9 cellular contexts compared by ENCODE assay signal in genomic region chr9:121289554-121290370, GRCh38. TPM values are rescaled to one million over a fixed set of nuclear protein-coding genes. Genes with fewer than 3 reads are reported as not detected.
DNase-seq lines count a peak whose midpoint lies in the region; ATAC-seq lines count a peak whose summit lies in the region.
"Had no signal": no experiment of that assay in that cellular context is flagged by ENCODE, and none has a peak within 500 bp of the region (broad histone marks: within the 10 kb centered on the region; RNA-seq: fewer than 3 reads in every experiment).

No MANE protein-coding gene starts in this region.

- no peaks in the 10 kb centered on the region for H3K27me3 Mint-ChIP-seq in activated naive CD4-positive, alpha-beta T cell treated with anti-CD3 and anti-CD28 coated beads for 36 hours (ENCODE audit: low read depth)
- no peaks in the 10 kb centered on the region for H3K27me3 Mint-ChIP-seq in dendritic cell treated with granulocyte-macrophage colony-stimulating factor and Interleukin-4, amounts not matched to agents 40 ng/mL and 50 ng/mL, for 4 days
- H3K27me3 Mint-ChIP-seq in CD4-positive, alpha-beta memory T cell: no peaks in the 10 kb centered on the region

- no peak overlapping the region for H3K4me3 Mint-ChIP-seq in activated naive CD4-positive, alpha-beta T cell treated with anti-CD3 and anti-CD28 coated beads for 36 hours
- peak overlapping the region; percentile 43 for H3K4me3 Mint-ChIP-seq in dendritic cell treated with granulocyte-macrophage colony-stimulating factor and Interleukin-4, amounts not matched to agents 40 ng/mL and 50 ng/mL, for 4 days
- no peak overlapping the region for H3K4me3 Mint-ChIP-seq in CD4-positive, alpha-beta memory T cell
- H3K4me3 Mint-ChIP-seq: activated T-cell treated with anti-CD3 and anti-CD28 coated beads, Interleukin-2, amount 50 U/mL, for 4 hours had no signal

- peaks cover 0 to 19% of the 10 kb centered on the region in 2 donors for H3K36me3 ChIP-seq in muscle layer of duodenum (ENCODE audit: control insufficient read depth in 1 of 2, insufficient read depth in 2 of 2, low read length in 2 of 2)
- no peaks in the 10 kb centered on the region for H3K36me3 ChIP-seq in urinary bladder (ENCODE audit: insufficient read depth)
- no peaks in the 10 kb centered on the region for H3K36me3 ChIP-seq in CD4-positive, alpha-beta memory T cell (ENCODE audit: insufficient read depth, low read length)

- no peak for DNase-seq in activated naive CD4-positive, alpha-beta T cell treated with anti-CD3 and anti-CD28 coated beads for 36 hours
- no peak for DNase-seq in activated naive CD4-positive, alpha-beta T cell treated with anti-CD3 and anti-CD28 coated beads, Interleukin-2, amount 50 U/mL, for 16 hours
- DNase-seq in CD4-positive, alpha-beta memory T cell: no peak
- no peak for DNase-seq in NCI-H510A treated with DMSO at 0.1 percent for 48 hours (lab: John Stamatoyannopoulos, UW)
- DNase-seq: activated T-cell treated with anti-CD3 and anti-CD28 coated beads, Interleukin-2, amount 50 U/mL, for 4 hours had no signal

- no peaks in the 10 kb centered on the region for H3K9me3 ChIP-seq in muscle layer of duodenum (ENCODE audit: control insufficient read depth in 1 of 2, low read length in 2 of 2)
- H3K9me3 ChIP-seq in CD4-positive, alpha-beta memory T cell (ENCODE audit: control insufficient read depth in 1 of 2, low read length in 2 of 2): no peaks in the 10 kb centered on the region

- H3K4me1 Mint-ChIP-seq in activated naive CD4-positive, alpha-beta T cell treated with anti-CD3 and anti-CD28 coated beads for 36 hours (ENCODE audit: low read depth): peaks cover 12% of the 10 kb centered on the region
- peaks cover 87% of the 10 kb centered on the region for H3K4me1 Mint-ChIP-seq in dendritic cell treated with granulocyte-macrophage colony-stimulating factor and Interleukin-4, amounts not matched to agents 40 ng/mL and 50 ng/mL, for 4 days (ENCODE audit: low read depth)
- peaks cover 0 to 2% (median 0%) of the 10 kb centered on the region in 4 donors for H3K4me1 Mint-ChIP-seq in CD4-positive, alpha-beta memory T cell

- peaks cover 57 to 63% of the 10 kb centered on the region in 2 donors for H3K4me1 ChIP-seq in muscle layer of duodenum (ENCODE audit: control insufficient read depth in 1 of 2, insufficient read depth in 2 of 2, low read length in 2 of 2)
- H3K4me1 ChIP-seq in urinary bladder (ENCODE audit: insufficient read depth): peaks cover 4% of the 10 kb centered on the region
- H3K4me1 ChIP-seq in CD4-positive, alpha-beta memory T cell (ENCODE audit: insufficient read depth, low read length): no peaks in the 10 kb centered on the region

- H3K27ac ChIP-seq in muscle layer of duodenum (ENCODE audit: low read length): peak overlapping the region; percentile 96
- peak overlapping the region; percentile 95 for H3K27ac ChIP-seq in urinary bladder (ENCODE audit: low read depth)
- no peak overlapping the region for H3K27ac ChIP-seq in CD4-positive, alpha-beta memory T cell (ENCODE audit: low read depth, low read length)

- WGBS in urinary bladder: 31% methylated on average over 11 of the region's 11 CpGs

- peak overlapping the region; percentile 20 for H3K27ac Mint-ChIP-seq in activated naive CD4-positive, alpha-beta T cell treated with anti-CD3 and anti-CD28 coated beads for 36 hours
- H3K27ac Mint-ChIP-seq in dendritic cell treated with granulocyte-macrophage colony-stimulating factor and Interleukin-4, amounts not matched to agents 40 ng/mL and 50 ng/mL, for 4 days: peak overlapping the region; percentile 98
- peak overlapping the region in 2 of 7 donors; percentile 31 to 57 for H3K27ac Mint-ChIP-seq in CD4-positive, alpha-beta memory T cell

- no peaks in the 10 kb centered on the region for H3K36me3 Mint-ChIP-seq in activated naive CD4-positive, alpha-beta T cell treated with anti-CD3 and anti-CD28 coated beads for 36 hours (ENCODE audit: low read depth)
- H3K36me3 Mint-ChIP-seq in dendritic cell treated with granulocyte-macrophage colony-stimulating factor and Interleukin-4, amounts not matched to agents 40 ng/mL and 50 ng/mL, for 4 days (ENCODE audit: low read depth): peaks cover 88% of the 10 kb centered on the region
- H3K36me3 Mint-ChIP-seq in CD4-positive, alpha-beta memory T cell: peaks cover 0 to 2% of the 10 kb centered on the region in 2 donors

- H3K27me3 ChIP-seq in muscle layer of duodenum (ENCODE audit: low read depth, low read length): no peaks in the 10 kb centered on the region
- H3K27me3 ChIP-seq in CD4-positive, alpha-beta memory T cell (ENCODE audit: insufficient read depth, low read length): no peaks in the 10 kb centered on the region

- POLR2A ChIA-PET in CD4-positive, alpha-beta memory T cell (lab: Charles Lee; ENCODE audit: partially characterized antibody): no interaction called here

- ATAC-seq in HG03039 (IDR thresholded peaks at IDR 0.05; ENCODE audit: unreplicated experiment): no peak
- ATAC-seq: activated T-cell treated with anti-CD3 and anti-CD28 coated beads, Interleukin-2, amount 50 U/mL, for 4 hours had no signal

- no peaks in the 10 kb centered on the region for H3K9me3 Mint-ChIP-seq in activated naive CD4-positive, alpha-beta T cell treated with anti-CD3 and anti-CD28 coated beads for 36 hours
- H3K9me3 Mint-ChIP-seq in dendritic cell treated with granulocyte-macrophage colony-stimulating factor and Interleukin-4, amounts not matched to agents 40 ng/mL and 50 ng/mL, for 4 days: no peaks in the 10 kb centered on the region
- H3K9me3 Mint-ChIP-seq in CD4-positive, alpha-beta memory T cell: no peaks in the 10 kb centered on the region
- H3K9me3 Mint-ChIP-seq: activated T-cell treated with anti-CD3 and anti-CD28 coated beads, Interleukin-2, amount 50 U/mL, for 4 hours had no signal

- intact Hi-C loops in activated naive CD4-positive, alpha-beta T cell treated with anti-CD3 and anti-CD28 coated beads for 36 hours (cut with micrococcal nuclease): no loop called here
- intact Hi-C loops in dendritic cell treated with granulocyte-macrophage colony-stimulating factor and Interleukin-4, amounts not matched to agents 40 ng/mL and 50 ng/mL, for 4 days (cut with micrococcal nuclease): no loop called here
- intact Hi-C loops in CD4-positive, alpha-beta memory T cell (cut with micrococcal nuclease): no loop called here

- peak overlapping the region in 1 of 2 donors; percentile 30 for H3K4me3 ChIP-seq in muscle layer of duodenum (ENCODE audit: low read depth in 1 of 2, low read length in 2 of 2)
- H3K4me3 ChIP-seq in urinary bladder (ENCODE audit: low read depth, low read length): no peak overlapping the region
- H3K4me3 ChIP-seq in CD4-positive, alpha-beta memory T cell (ENCODE audit: low read length in 2 of 2): no peak overlapping the region

- CTCF ChIA-PET in activated naive CD4-positive, alpha-beta T cell treated with anti-CD3 and anti-CD28 coated beads for 36 hours (lab: Charles Lee): interaction anchor here (0.7 to 4.3 kb wide), 4 partner anchors 9 to 114 kb away, joined by 3 to 23 read pairs (median 8); no protein-coding TSS in a partner anchor
- CTCF ChIA-PET in CD4-positive, alpha-beta memory T cell (lab: Charles Lee; ENCODE audit: partially characterized antibody): interaction anchor here (0.7 to 1.9 kb wide), 3 partner anchors 10 to 30 kb away, joined by 3 to 7 read pairs (median 4); no protein-coding TSS in a partner anchor

RNA-seq across cellular contexts. Expression of gene GSN, which starts 21.8 kb away (rescaled TPM):
- 1 to 10 TPM; 1.1 to 1.2 TPM for total RNA-seq in activated naive CD4-positive, alpha-beta T cell treated with anti-CD3 and anti-CD28 coated beads for 36 hours
- 405 TPM for total RNA-seq in urinary bladder
- polyA plus RNA-seq in urinary bladder: 2,591 TPM
- 1 to 10 TPM; 7.8 to 8.7 TPM for total RNA-seq in CD4-positive, alpha-beta memory T cell
- 1 to 10 TPM; 1.9 to 4.1 TPM for polyA plus RNA-seq in CD4-positive, alpha-beta memory T cell

Comparison
In these comparisons a context has a peak if more than half of its experiments do, and no peak if none do; other contexts are left out.
1. RNA of gene GSN, which starts 21.8 kb away (total RNA-seq): 405 TPM in urinary bladder (single experiment); 7.8 to 8.7 TPM in CD4-positive, alpha-beta memory T cell and 1.1 to 1.2 TPM in activated naive CD4-positive, alpha-beta T cell treated with anti-CD3 and anti-CD28 coated beads for 36 hours; every median in the first group is over 10 times any median in the second.